ENCODE assay signal across 1 cellular context in genomic region chr9:20987521-20987920, GRCh38.
TF ChIP-seq lines count a peak whose summit lies in the region.

No MANE protein-coding gene starts in this region.

TF ChIP-seq in SK-N-SH, 30 proteins besides CTCF, POLR2A, EP300 and RAD21 (continued from another document):
- TF ChIP-seq TAF1 (IDR thresholded peaks at IDR 0.05; ENCODE audit: borderline replicate concordance, low read depth, low read length) (no peak), FOSL2 (IDR thresholded peaks at IDR 0.05; ENCODE audit: borderline replicate concordance, low read depth) (no peak), RXRA (IDR thresholded peaks at IDR 0.05; ENCODE audit: borderline replicate concordance, low read depth) (no peak)
TF ChIP-seq in SK-N-SH: peak in this region for 0.
